In the genomic region with DNA sequence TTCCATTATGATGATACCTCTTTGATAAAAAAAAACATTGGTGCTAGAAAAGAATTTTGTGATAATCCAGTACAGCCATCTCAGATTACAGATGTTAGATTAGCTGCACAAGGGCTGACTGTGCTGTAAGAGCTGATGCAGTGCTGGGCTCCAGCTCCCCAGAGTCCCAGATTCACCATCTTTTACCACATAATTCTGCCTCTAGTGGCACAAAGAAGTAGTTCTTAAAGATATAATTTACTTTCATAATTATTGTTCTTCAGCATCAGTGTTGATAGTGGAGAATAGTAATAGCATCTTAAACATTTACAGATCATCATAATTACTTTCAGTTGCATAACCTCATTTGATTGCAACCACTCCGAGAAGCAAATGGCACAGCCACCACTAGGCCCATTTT, we compare ENCODE assay signal across 15 cellular contexts.
DNase-seq lines count a peak whose midpoint lies in the region; ATAC-seq, FAIRE-seq and TF ChIP-seq lines count a peak whose summit lies in the region.
"Had no signal": no experiment of that assay in that cellular context is flagged by ENCODE, and none has a peak within 500 bp of the region (broad histone marks: within the 10 kb centered on the region; RNA-seq: fewer than 3 reads in every experiment).

No MANE protein-coding gene starts in this region.

- H3K79me2 ChIP-seq in fibroblast of lung (ENCODE audit: control insufficient read depth, insufficient read depth, low read length) = no peaks in the 10 kb centered on the region

- no peak overlapping the region for H3K9ac ChIP-seq in fibroblast of lung (ENCODE audit: insufficient read depth, low read length)

- no peak overlapping the region for H3K4me2 ChIP-seq in fibroblast of lung (ENCODE audit: extremely low read depth, insufficient read depth, low read length)

- POLR2A ChIA-PET in AG04450 (lab: Yijun Ruan, JAX) = no interaction called here

- H3K4me3 ChIP-seq in AG04450 (ENCODE audit: low read depth, low read length) = no peak overlapping the region
- H3K4me3 ChIP-seq in fibroblast of lung (replicated peaks in 1 of 4; ENCODE audit: control extremely low read depth in 1 of 4, insufficient read depth in 1 of 4, low read depth in 3 of 4, low read length in 4 of 4) = no peak overlapping the region
- no peak overlapping the region for H3K4me3 ChIP-seq in small intestine (ENCODE audit: low read depth in 1 of 2, low read length in 2 of 2)
- H3K4me3 ChIP-seq: thoracic aorta had no signal

- TF ChIP-seq CTCF in AG04450 (IDR thresholded peaks at IDR 0.05; ENCODE audit: low read depth, low read length) (peak; percentile 37), fibroblast of lung (conservative IDR thresholded peaks at IDR 0.05 in 1 of 2, IDR thresholded peaks at IDR 0.05 in 1 of 2; ENCODE audit: low read depth in 1 of 2, low read length in 2 of 2) (peak; percentile 9 to 33)

- H3K27me3 ChIP-seq in AG04450 (ENCODE audit: control insufficient read depth, insufficient read depth, low read length) (peaks cover 3% of the 10 kb centered on the region), fibroblast of lung (ENCODE audit: control insufficient read depth, insufficient read depth, low read length) (no peaks in the 10 kb centered on the region), small intestine (ENCODE audit: control insufficient read depth in 2 of 2, insufficient read depth in 2 of 2, low read length in 2 of 2) (peaks cover 0 to 2% of the 10 kb centered on the region in 2 donors)

- H3K9me3 ChIP-seq in AG04450 (ENCODE audit: control insufficient read depth, insufficient read depth, low read length) (no peaks in the 10 kb centered on the region), fibroblast of lung (ENCODE audit: control insufficient read depth, insufficient read depth, low read depth, low read length) (no peaks in the 10 kb centered on the region), small intestine (ENCODE audit: control insufficient read depth, low read depth) (no peaks in the 10 kb centered on the region)
- H3K9me3 ChIP-seq: thoracic aorta had no signal

- no peak overlapping the region for H2AFZ ChIP-seq in fibroblast of lung (ENCODE audit: low read length)

- no peak for DNase-seq in AG04450 (ENCODE audit: low read depth, low spot score)
- DNase-seq in GM12892 (ENCODE audit: insufficient read length) = no peak
- DNase-seq in NCI-H526 treated with DMSO at 0.1 percent for 48 hours (lab: John Stamatoyannopoulos, UW) = peak; percentile 23
- DNase-seq in fibroblast of lung (ENCODE audit: low read depth in 2 of 2) = peak in 1 of 2 donors; percentile 2
- no peak for DNase-seq in OCI-M2 (lab: John Stamatoyannopoulos, UW; ENCODE audit: unreplicated experiment)
- DNase-seq in small intestine = no peak
- DNase-seq: CD4-positive, CD25-positive, alpha-beta regulatory T cell; effector CD8-positive, alpha-beta T cell; mesendoderm; NCI-H1694 had no signal

- ATAC-seq in HG03432 (IDR thresholded peaks at IDR 0.05; ENCODE audit: unreplicated experiment) (no peak), GM21526 (IDR thresholded peaks at IDR 0.05; ENCODE audit: low FRiP score, unreplicated experiment) (no peak)
- ATAC-seq: Panc1 had no signal

- H3K27ac ChIP-seq in AG04450 (ENCODE audit: low read depth, low read length) (no peak overlapping the region), fibroblast of lung (ENCODE audit: insufficient read depth, low read length) (no peak overlapping the region), small intestine (ENCODE audit: low read depth in 1 of 2, low read length in 1 of 2) (no peak overlapping the region)
- H3K27ac ChIP-seq: thoracic aorta had no signal

- 77 to 94% (median 79%) methylated on average over 1 of the region's 1 CpG for WGBS in small intestine, 3 donors

- H3K4me1 ChIP-seq in fibroblast of lung (ENCODE audit: control insufficient read depth, extremely low read depth, insufficient read depth, low read length) = no peaks in the 10 kb centered on the region
- H3K4me1 ChIP-seq in small intestine (ENCODE audit: control insufficient read depth in 2 of 2, insufficient read depth in 1 of 2, low read depth in 1 of 2, low read length in 1 of 2) = no peaks in the 10 kb centered on the region

- peak; percentile 30 for FAIRE-seq in GM12892 (lab: Jason Lieb, UNC)
- FAIRE-seq in small intestine (lab: Jason Lieb, UNC) = no peak
- FAIRE-seq: TTC549 had no signal

- CTCF ChIA-PET in AG04450 (lab: Charles Lee) = no interaction called here

- H3K36me3 ChIP-seq in fibroblast of lung (ENCODE audit: control insufficient read depth, insufficient read depth, low read length) (no peaks in the 10 kb centered on the region), small intestine (ENCODE audit: control insufficient read depth in 2 of 2, insufficient read depth in 2 of 2, low read length in 2 of 2) (no peaks in the 10 kb centered on the region)
- H3K36me3 ChIP-seq: thoracic aorta had no signal

- no peaks in the 10 kb centered on the region for H4K20me1 ChIP-seq in fibroblast of lung (ENCODE audit: control insufficient read depth, extremely low read depth, insufficient read depth, low read length)

- TF ChIP-seq POLR2A in GM12892 (IDR thresholded peaks at IDR 0.05; ENCODE audit: low read depth, low read length) = no peak
